22 cellular contexts compared by ENCODE assay signal in genomic region chr10:54958844-54959243, GRCh38.
"Had no signal": no experiment of that assay in that cellular context is flagged by ENCODE, and none has a peak within 500 bp of the region (broad histone marks: within the 10 kb centered on the region; RNA-seq: fewer than 3 reads in every experiment).

No MANE protein-coding gene starts in this region.

- FAIRE-seq: HepG2 had no signal

- H3K4me3 ChIP-seq: MG63 had no signal

- DNase-seq: IMR-90, Karpas-422, KG1, MG63, MV-4-11, NCI-H1048, NCI-H1105, NCI-H1417, NCI-H1436 treated with DMSO at 0.1 percent for 48 hours, NCI-H1694, NCI-H187 treated with DMSO at 0.1 percent for 48 hours, NCI-H2029 treated with DMSO at 0.1 percent for 48 hours, NCI-H2227 treated with DMSO at 0.1 percent for 48 hours, NCI-H524, NCI-H526 treated with DMSO at 0.1 percent for 48 hours, NCI-H774, SHP77, SK-N-SH, SW 1271, T-cell had no signal

- H3K36me3 ChIP-seq: MG63 had no signal

- ATAC-seq: HepG2, Panc1, T-cell had no signal

- H3K27me3 ChIP-seq: MG63 had no signal
